1 cellular context compared by ENCODE assay signal in genomic region chr17:81866440-81867122, GRCh38.
TF ChIP-seq lines count a peak whose summit lies in the region.

No MANE protein-coding gene starts in this region.

TF ChIP-seq in GM23338, 12 proteins besides CTCF, POLR2A, EP300 and RAD21:
- no peak for TF ChIP-seq ZNF462 (CRISPR knock-in tag; IDR thresholded peaks at IDR 0.05)
- TF ChIP-seq JUNB (IDR thresholded peaks at IDR 0.05; ENCODE audit: unreplicated experiment) = no peak
- TF ChIP-seq NANOG (IDR thresholded peaks at IDR 0.05; ENCODE audit: borderline replicate concordance) = no peak
